Comparison of ENCODE assay signal across 9 cellular contexts in genomic region chr22:24391836-24392217, GRCh38. TPM values are rescaled to one million over a fixed set of nuclear protein-coding genes. Genes with fewer than 3 reads are reported as not detected.
DNase-seq lines count a peak whose midpoint lies in the region; TF ChIP-seq lines count a peak whose summit lies in the region.
"Had no signal": no experiment of that assay in that cellular context is flagged by ENCODE, and none has a peak within 500 bp of the region (broad histone marks: within the 10 kb centered on the region; RNA-seq: fewer than 3 reads in every experiment).

No MANE protein-coding gene starts in this region.

- H3K27ac Mint-ChIP-seq in nephron progenitor cell, result peak overlapping the region; percentile 45
- H3K27ac Mint-ChIP-seq: T-helper 17 cell had no signal

- H3K36me3 Mint-ChIP-seq in nephron progenitor cell (ENCODE audit: low read depth), result peaks cover 43% of the 10 kb centered on the region

- H3K27me3 Mint-ChIP-seq in nephron progenitor cell (ENCODE audit: low read depth, poor library complexity), result no peaks in the 10 kb centered on the region
- H3K27me3 Mint-ChIP-seq: T-helper 17 cell had no signal

- DNase-seq in AG20443 (ENCODE audit: low spot score) (peak; percentile 59), HT1080 (ENCODE audit: low read depth) (peak; percentile 57), cardiac fibroblast (ENCODE audit: low read depth in 2 of 2) (peak; percentile 70 to 86), nephron progenitor cell (no peak), NCI-H510A treated with DMSO at 0.1 percent for 48 hours (lab: John Stamatoyannopoulos, UW) (no peak), DMS 273 treated with DMSO at 0.1 percent for 48 hours (lab: John Stamatoyannopoulos, UW) (no peak), mesenteric fat pad (ENCODE audit: low spot score) (no peak)
- DNase-seq: NCI-H524 treated with DMSO at 0.1 percent for 48 hours, T-helper 17 cell had no signal

- H3K9me3 Mint-ChIP-seq in nephron progenitor cell, result peaks cover 5% of the 10 kb centered on the region

- H3K4me3 ChIP-seq in cardiac fibroblast (replicated peaks in 1 of 2; ENCODE audit: low read depth in 2 of 2, low read length in 2 of 2), result no peak overlapping the region

- no peak overlapping the region for H3K4me3 Mint-ChIP-seq in nephron progenitor cell
- H3K4me3 Mint-ChIP-seq: T-helper 17 cell had no signal

- TF ChIP-seq CTCF in cardiac fibroblast (IDR thresholded peaks at IDR 0.05; ENCODE audit: low read depth, low read length), result no peak
- no peak for TF ChIP-seq CTCF in nephron progenitor cell (IDR thresholded peaks at IDR 0.05)

- peaks cover 23% of the 10 kb centered on the region for H3K4me1 Mint-ChIP-seq in nephron progenitor cell

RNA-seq across cellular contexts. Expression of gene ADORA2A, which starts 35.6 kb away (rescaled TPM):
- 1.5 and 2.3 TPM in 2 replicates for total RNA-seq in HT1080 (2014; rRNA removed; shearing (Covaris generic))
- polyA plus RNA-seq in HT1080 (2015; cell fraction: cytosol; rRNA removed), result 2.3 and 3.3 TPM in 2 replicates
- 2.8 and 7.0 TPM in 2 replicates for polyA plus RNA-seq in HT1080 (2015; cell fraction: nucleus; rRNA removed)
- 2.6 TPM for total RNA-seq in mesenteric fat pad

Comparison
In these comparisons a context has a peak if more than half of its experiments do, and no peak if none do; other contexts are left out.
1. DNase-seq: peak in AG20443 (single experiment), HT1080 (single experiment) and cardiac fibroblast (2 of 2); none in nephron progenitor cell (single experiment), NCI-H510A treated with DMSO at 0.1 percent for 48 hours (single experiment), DMS 273 treated with DMSO at 0.1 percent for 48 hours (single experiment) and mesenteric fat pad (single experiment).